Comparison of ENCODE assay signal across 25 cellular contexts in the genomic region with DNA sequence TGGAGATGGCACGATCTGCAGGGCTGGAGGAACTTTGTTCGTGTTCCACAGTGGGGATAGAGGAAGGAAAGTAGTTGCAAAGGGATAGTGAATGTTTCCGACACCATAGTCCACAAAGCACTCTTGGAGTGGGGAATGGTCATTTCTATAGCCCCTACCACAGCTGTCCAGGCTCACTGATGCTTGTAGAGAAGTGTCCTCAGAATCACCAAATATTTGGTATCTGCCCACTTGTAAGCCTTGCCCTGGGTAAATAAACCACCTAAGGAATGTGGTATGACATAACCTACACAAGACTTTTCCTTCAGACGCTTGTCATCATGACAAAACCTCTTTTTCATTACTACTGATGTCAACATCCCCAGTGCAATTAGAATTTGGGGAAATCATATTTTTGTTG.
"Had no signal": no experiment of that assay in that cellular context is flagged by ENCODE, and none has a peak within 500 bp of the region (broad histone marks: within the 10 kb centered on the region; RNA-seq: fewer than 3 reads in every experiment).

No MANE protein-coding gene starts in this region.

- H3K9me3 ChIP-seq: adrenal gland, body of pancreas, breast epithelium, MG63 had no signal

- H3K27ac ChIP-seq: adrenal gland, body of pancreas, breast epithelium had no signal

- H3K4me3 ChIP-seq: adrenal gland, body of pancreas, breast epithelium, MG63 had no signal

- H3K27me3 ChIP-seq: adrenal gland, body of pancreas, breast epithelium, MG63 had no signal

- DNase-seq: activated CD4-positive, alpha-beta T cell treated with anti-CD3 and anti-CD28 coated beads, Interleukin-2, amount 10 ng/mL, durations not matched to agents 24 days and 14 days; activated CD4-positive, alpha-beta T cell treated with anti-CD3 and anti-CD28 coated beads, Interleukin-2, amount 50 U/mL, for 4 hours; activated CD8-positive, alpha-beta T cell treated with anti-CD3 and anti-CD28 coated beads for 36 hours; activated gamma-delta T cell treated with Interleukin-2 at 50 U/mL for 16 hours; activated naive CD4-positive, alpha-beta T cell treated with anti-CD3 and anti-CD28 coated beads for 36 hours; activated T-cell treated with anti-CD3 and anti-CD28 coated beads, Interleukin-2, amount 50 U/mL, for 1 hour; adrenal gland; body of pancreas; caudate nucleus; cerebellar nuclear complex; Karpas-422; KBM-7; MG63; NCI-H1048; NCI-H1105 treated with DMSO at 0.1 percent for 48 hours; NCI-H1436; NCI-H1694; NCI-H2029; NCI-H345; NCI-H524 treated with DMSO at 0.1 percent for 48 hours; Right ventricle myocardium superior; T1000 had no signal

- ATAC-seq: activated CD8-positive, alpha-beta T cell treated with anti-CD3 and anti-CD28 coated beads for 36 hours; activated naive CD4-positive, alpha-beta T cell treated with anti-CD3 and anti-CD28 coated beads, Interleukin-2, amount 50 U/mL, for 72 hours; body of pancreas had no signal

- H3K36me3 ChIP-seq: adrenal gland, breast epithelium, MG63 had no signal

- H3K4me1 ChIP-seq: adrenal gland, body of pancreas, breast epithelium had no signal

- FAIRE-seq: astrocyte had no signal
